ENCODE assay signal across 10 cellular contexts in the genomic region with DNA sequence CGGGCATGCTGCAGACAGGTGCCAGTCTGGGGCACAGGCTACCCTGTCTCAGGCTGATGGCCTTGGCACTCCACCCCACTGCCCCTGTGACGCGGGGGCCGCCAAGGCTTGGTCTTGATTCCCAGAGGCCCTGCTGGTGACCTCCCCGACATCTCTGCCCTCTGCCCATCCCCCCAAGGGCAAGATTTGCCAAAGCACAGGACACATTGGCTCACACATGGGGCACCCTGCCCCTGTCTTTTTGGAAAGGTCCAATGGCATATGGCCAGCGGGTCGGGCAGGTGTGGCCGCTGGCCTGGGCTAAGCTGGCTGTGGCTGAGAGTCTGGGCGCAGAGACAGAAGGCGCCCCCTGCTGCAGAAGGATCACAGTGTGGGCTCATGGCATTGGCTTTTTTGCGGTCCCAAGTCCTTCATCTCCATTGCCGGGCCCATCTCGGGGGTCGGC. TPM values are rescaled to one million over a fixed set of nuclear protein-coding genes. Genes with fewer than 3 reads are reported as not detected.
DNase-seq lines count a peak whose midpoint lies in the region; ATAC-seq, FAIRE-seq and TF ChIP-seq lines count a peak whose summit lies in the region.
"Had no signal": no experiment of that assay in that cellular context is flagged by ENCODE, and none has a peak within 500 bp of the region (broad histone marks: within the 10 kb centered on the region; RNA-seq: fewer than 3 reads in every experiment).

No MANE protein-coding gene starts in this region.

- H3K4me1 ChIP-seq in GM12878 (ENCODE audit: control insufficient read depth, insufficient read depth, low read length) = peaks cover 7% of the 10 kb centered on the region; the same call in 1 of the 2 replicates

- no peak overlapping the region for H3K4me2 ChIP-seq in GM12878 (ENCODE audit: control insufficient read depth, insufficient read depth)
- no peak overlapping the region for H3K4me2 ChIP-seq in neural cell (ENCODE audit: low read length)

- H3K79me2 ChIP-seq in GM12878 (ENCODE audit: control insufficient read depth, insufficient read depth, low read length) (no peaks in the 10 kb centered on the region; the same call in 1 of the 2 replicates), neural cell (replicated peaks; ENCODE audit: insufficient read depth, low read length) (no peaks in the 10 kb centered on the region)

- TF ChIP-seq EP300 in GM12878 (IDR thresholded peaks at IDR 0.05; ENCODE audit: borderline replicate concordance in 1 of 2, control insufficient read depth in 1 of 2, low read depth in 2 of 2, low read length in 2 of 2) (no peak), neural cell (conservative IDR thresholded peaks at IDR 0.05; ENCODE audit: poor library complexity, severe bottlenecking) (no peak)

- H3K4me3 ChIP-seq in GM12878 (no peak overlapping the region), neural cell (ENCODE audit: low read length) (no peak overlapping the region)
- H3K4me3 ChIP-seq: breast epithelium, sigmoid colon had no signal

- ATAC-seq in GM12878 = no peak

- TF ChIP-seq CTCF in GM12878 (IDR thresholded peaks at IDR 0.05 in 2 of 3, conservative IDR thresholded peaks at IDR 0.05 in 1 of 3; ENCODE audit: control insufficient read depth in 2 of 3, extremely low read depth in 1 of 3, insufficient read depth in 1 of 3, low read depth in 3 of 3, low read length in 3 of 3) = peak; percentile 20 to 37 (median 29); a peak in 4 of 6 replicates
- peak; percentile 11 for TF ChIP-seq CTCF in neural cell (IDR thresholded peaks at IDR 0.05; ENCODE audit: poor library complexity, severe bottlenecking)

- H3K9ac ChIP-seq in GM12878 (ENCODE audit: control insufficient read depth, insufficient read depth, low read length) = no peak overlapping the region
- no peak overlapping the region for H3K9ac ChIP-seq in neural cell (ENCODE audit: low read length)

- FAIRE-seq in GM12878 (lab: Jason Lieb, UNC) = no peak
- FAIRE-seq: A204.1 had no signal

- H3K36me3 ChIP-seq in GM12878 (ENCODE audit: control insufficient read depth in 2 of 2, insufficient read depth in 2 of 2, low read length in 1 of 2) (no peaks in the 10 kb centered on the region), neural cell (ENCODE audit: insufficient read depth, low read length) (no peaks in the 10 kb centered on the region)
- H3K36me3 ChIP-seq: breast epithelium had no signal

- no TSS peak for BruUV-seq in GM12878 (replicated peaks; lab: Mats Ljungman, UMichigan)

- no peaks in the 10 kb centered on the region for H3F3A ChIP-seq in neural cell (ENCODE audit: insufficient read depth, low read length, poor library complexity, severe bottlenecking)

- TF ChIP-seq RAD21 in GM12878 (IDR thresholded peaks at IDR 0.05; ENCODE audit: insufficient read depth, low read depth, low read length) (0 out of 2 replicates have a peak, but pooled peaks have one; percentile 27), neural cell (conservative IDR thresholded peaks at IDR 0.05) (no peak)

- POLR2A ChIA-PET in GM12878 (lab: Charles Lee) = no interaction called here

- in situ Hi-C loops in GM12878 (cut with MboI) = no loop called here

- DNase-seq in DMS 273 (lab: John Stamatoyannopoulos, UW; ENCODE audit: unreplicated experiment) (peak; percentile 51), DMS 273 treated with DMSO at 0.1 percent for 48 hours (lab: John Stamatoyannopoulos, UW) (no peak), GM12878 (ENCODE audit: low read depth, low spot score) (no peak), NCI-H187 treated with DMSO at 0.1 percent for 48 hours (lab: John Stamatoyannopoulos, UW) (no peak), GM03348 (ENCODE audit: low spot score) (no peak)
- DNase-seq: NCI-H774, sigmoid colon had no signal

- RAD21 ChIA-PET in GM12878 (lab: Charles Lee; ENCODE audit: unreplicated experiment) = no interaction called here

- no peaks in the 10 kb centered on the region for H4K20me1 ChIP-seq in GM12878 (ENCODE audit: control insufficient read depth, insufficient read depth)
- no peaks in the 10 kb centered on the region for H4K20me1 ChIP-seq in neural cell (ENCODE audit: insufficient read depth)

- intact Hi-C loops in GM12878 (cut with micrococcal nuclease; ENCODE audit: unreplicated experiment) = loop anchor here (5.0 kb wide), 1 partner anchor 48 kb away; the partner anchor contains the start of gene SSU72

- H3K27ac ChIP-seq in GM12878 (ENCODE audit: control insufficient read depth, insufficient read depth) (no peak overlapping the region), neural cell (ENCODE audit: low read length) (no peak overlapping the region)
- H3K27ac ChIP-seq: breast epithelium, sigmoid colon had no signal

- SMC1A ChIA-PET in GM12878 (lab: Charles Lee; ENCODE audit: uncharacterized antibody, unreplicated experiment) = no interaction called here

- H3K27me3 ChIP-seq in GM12878 (replicated peaks in 1 of 2; ENCODE audit: control insufficient read depth in 2 of 2, insufficient read depth in 2 of 2, low read length in 1 of 2) (no peaks in the 10 kb centered on the region; a peak in 1 of 4 replicates), neural cell (ENCODE audit: insufficient read depth, low read depth, low read length) (no peaks in the 10 kb centered on the region)
- H3K27me3 ChIP-seq: breast epithelium, sigmoid colon had no signal

- H3K9me3 ChIP-seq in GM12878 (replicated peaks; ENCODE audit: control insufficient read depth, insufficient read depth, low read length) (no peaks in the 10 kb centered on the region), neural cell (ENCODE audit: low read length) (no peaks in the 10 kb centered on the region)
- H3K9me3 ChIP-seq: breast epithelium, sigmoid colon had no signal

- no peaks in the 10 kb centered on the region for H3K9me2 ChIP-seq in neural cell (ENCODE audit: insufficient read depth, low read length)

- CTCF ChIA-PET in GM12878 (lab: Yijun Ruan, JAX) = no interaction called here

- TF ChIP-seq POLR2A in GM12878 (IDR thresholded peaks at IDR 0.05; ENCODE audit: low read depth, low read length) = no peak

- 76% methylated on average over 14 of the region's 14 CpGs for WGBS in GM12878 (ENCODE audit: insufficient coverage, insufficient replicate concordance, low lambda C conversion rate, missing lambda C conversion rate)

- no peak overlapping the region for H2AFZ ChIP-seq in GM12878 (ENCODE audit: control insufficient read depth, low read depth, low read length)
- no peak overlapping the region for H2AFZ ChIP-seq in neural cell (ENCODE audit: low read depth, low read length)

RNA-seq across cellular contexts. Expression of gene MIB2, which starts 4.6 kb away (rescaled TPM):
- total RNA-seq in GM12878 (2013; cell fraction: nucleolus; rRNA removed) = 80.2 and 99.1 TPM in 2 replicates
- total RNA-seq in GM12878 (2014; rRNA removed) (13.9 and 17.1 TPM in 2 replicates), GM12878 (2014; rRNA removed; fragmentation: Illumina TruSeq; extraction: Trizol) (1.8 and 2.3 TPM in 2 replicates), GM12878 (2021) (25.4 and 26.8 TPM in 2 replicates)
- 7.1 TPM for polyA plus RNA-seq in GM12878 (2011; ENCODE audit: low read depth)
- polyA plus RNA-seq in GM12878 (2011; rRNA removed) (3.2 and 5.5 TPM in 2 replicates), GM12878 (2014; fragmentation: Illumina TruSeq; extraction: Trizol) (0.60 and 0.78 TPM in 2 replicates), GM12878 (2014; fragmentation: Nextera tagmentation; extraction: Ambion mirVana) (under 1 TPM in 1 of 2 experiments, not detected in 1; 0.42 TPM), GM12878 (2014; rRNA removed) (17.4 and 23.0 TPM in 2 replicates), GM12878 (2016; fragmentation: Nextera tagmentation; extraction: Ambion mirVana) (10 to 100 TPM; 10.9 to 15.4 TPM), neural cell (106 and 153 TPM in 2 replicates)
- 9.8 and 20.7 TPM in 2 replicates for polyA plus RNA-seq in GM12878 (2011; cell fraction: cytosol; rRNA removed)
- 125 and 131 TPM in 2 replicates for polyA plus RNA-seq in GM12878 (2011; cell fraction: nucleus; rRNA removed)
- 30.3 and 35.7 TPM in 2 replicates for polyA plus RNA-seq in GM12878 (2012)
- polyA minus RNA-seq in GM12878 (2011; rRNA and poly(A)+ RNA removed) = 7.2 and 11.2 TPM in 2 replicates
- 8.7 and 9.5 TPM in 2 replicates for polyA minus RNA-seq in GM12878 (2011; cell fraction: cytosol; rRNA and poly(A)+ RNA removed)
- 21.6 and 34.3 TPM in 2 replicates for polyA minus RNA-seq in GM12878 (2011; cell fraction: nucleus; rRNA and poly(A)+ RNA removed)
- 73.9 and 82.3 TPM in 2 replicates for polyA minus RNA-seq in neural cell

RNA-seq across cellular contexts. Expression of gene MMP23B, which starts 12.0 kb away (rescaled TPM):
- total RNA-seq in GM12878 (2013; cell fraction: nucleolus; rRNA removed) = 0.90 and 1.4 TPM in 2 replicates
- 0.34 and 0.54 TPM in 2 replicates for total RNA-seq in GM12878 (2014; rRNA removed)
- not detected in 2 replicates for total RNA-seq in GM12878 (2014; rRNA removed; fragmentation: Illumina TruSeq; extraction: Trizol)
- total RNA-seq in GM12878 (2021) = 0.51 and 0.74 TPM in 2 replicates
- not detected for polyA plus RNA-seq in GM12878 (2011; ENCODE audit: low read depth)
- polyA plus RNA-seq in GM12878 (2011; rRNA removed) = 0.33 TPM in 1 of 2 replicates, not detected in the other
- 0.04 and 0.22 TPM in 2 replicates for polyA plus RNA-seq in GM12878 (2011; cell fraction: cytosol; rRNA removed)
- 7.0 and 8.0 TPM in 2 replicates for polyA plus RNA-seq in GM12878 (2011; cell fraction: nucleus; rRNA removed)
- 1.3 and 1.5 TPM in 2 replicates for polyA plus RNA-seq in GM12878 (2012)
- polyA plus RNA-seq in GM12878 (2014; fragmentation: Illumina TruSeq; extraction: Trizol) = not detected in 2 replicates
- not detected for polyA plus RNA-seq in GM12878 (2014; fragmentation: Nextera tagmentation; extraction: Ambion mirVana)
- 0.33 and 0.43 TPM in 2 replicates for polyA plus RNA-seq in GM12878 (2014; rRNA removed)
- under 1 TPM; 0.25 to 0.76 TPM for polyA plus RNA-seq in GM12878 (2016; fragmentation: Nextera tagmentation; extraction: Ambion mirVana)
- 0.31 TPM in 1 of 2 replicates, not detected in the other for polyA minus RNA-seq in GM12878 (2011; rRNA and poly(A)+ RNA removed)
- not detected in 2 replicates for polyA minus RNA-seq in GM12878 (2011; cell fraction: cytosol; rRNA and poly(A)+ RNA removed)
- 2.1 TPM in 1 of 2 replicates, not detected in the other for polyA minus RNA-seq in GM12878 (2011; cell fraction: nucleus; rRNA and poly(A)+ RNA removed)
- 0.98 and 4.3 TPM in 2 replicates for polyA plus RNA-seq in neural cell
- not detected in 2 replicates for polyA minus RNA-seq in neural cell

RNA-seq across cellular contexts. Expression of gene FNDC10, which starts 20.0 kb away (rescaled TPM):
- total RNA-seq in GM12878 (2013; cell fraction: nucleolus; rRNA removed) = 0.46 and 0.59 TPM in 2 replicates
- total RNA-seq in GM12878 (2014; rRNA removed) = 0.22 and 0.23 TPM in 2 replicates
- 0.27 and 0.28 TPM in 2 replicates for total RNA-seq in GM12878 (2014; rRNA removed; fragmentation: Illumina TruSeq; extraction: Trizol)
- total RNA-seq in GM12878 (2021) = 1.0 and 1.3 TPM in 2 replicates
- polyA plus RNA-seq in GM12878 (2011; ENCODE audit: low read depth) = 0.50 TPM
- not detected in 2 replicates for polyA plus RNA-seq in GM12878 (2011; rRNA removed)
- 0.05 TPM in 1 of 2 replicates, not detected in the other for polyA plus RNA-seq in GM12878 (2011; cell fraction: cytosol; rRNA removed)
- polyA plus RNA-seq in GM12878 (2011; cell fraction: nucleus; rRNA removed) = 0.09 TPM in 1 of 2 replicates, not detected in the other
- 1.0 and 1.2 TPM in 2 replicates for polyA plus RNA-seq in GM12878 (2012)
- polyA plus RNA-seq in GM12878 (2014; fragmentation: Illumina TruSeq; extraction: Trizol) = 0.18 TPM in 1 of 2 replicates, not detected in the other
- under 1 TPM in 1 of 2 experiments, not detected in 1; 0.05 TPM for polyA plus RNA-seq in GM12878 (2014; fragmentation: Nextera tagmentation; extraction: Ambion mirVana)
- polyA plus RNA-seq in GM12878 (2014; rRNA removed) = 0.79 and 1.1 TPM in 2 replicates
- polyA plus RNA-seq in GM12878 (2016; fragmentation: Nextera tagmentation; extraction: Ambion mirVana) = not detected
- polyA minus RNA-seq in GM12878 (2011; rRNA and poly(A)+ RNA removed) = 0.10 TPM in 1 of 2 replicates, not detected in the other
- not detected in 2 replicates for polyA minus RNA-seq in GM12878 (2011; cell fraction: cytosol; rRNA and poly(A)+ RNA removed)
- not detected in 2 replicates for polyA minus RNA-seq in GM12878 (2011; cell fraction: nucleus; rRNA and poly(A)+ RNA removed)
- 4.5 and 6.2 TPM in 2 replicates for polyA plus RNA-seq in neural cell
- 6.3 and 8.0 TPM in 2 replicates for polyA minus RNA-seq in neural cell

RNA-seq across cellular contexts. Expression of gene CDK11B, which starts 38.9 kb away (rescaled TPM):
- 4.8 and 6.2 TPM in 2 replicates for total RNA-seq in GM12878 (2013; cell fraction: nucleolus; rRNA removed)
- 15.4 and 17.1 TPM in 2 replicates for total RNA-seq in GM12878 (2014; rRNA removed)
- total RNA-seq in GM12878 (2014; rRNA removed; fragmentation: Illumina TruSeq; extraction: Trizol) = 10.8 and 11.9 TPM in 2 replicates
- total RNA-seq in GM12878 (2021) = 24.0 and 24.2 TPM in 2 replicates
- 12.6 TPM for polyA plus RNA-seq in GM12878 (2011; ENCODE audit: low read depth)
- polyA plus RNA-seq in GM12878 (2011; rRNA removed) = 2.8 and 5.3 TPM in 2 replicates
- 7.7 and 10.3 TPM in 2 replicates for polyA plus RNA-seq in GM12878 (2011; cell fraction: cytosol; rRNA removed)
- 25.6 and 48.4 TPM in 2 replicates for polyA plus RNA-seq in GM12878 (2011; cell fraction: nucleus; rRNA removed)
- 20.1 and 22.9 TPM in 2 replicates for polyA plus RNA-seq in GM12878 (2012)
- polyA plus RNA-seq in GM12878 (2014; fragmentation: Illumina TruSeq; extraction: Trizol) = 30.9 and 43.8 TPM in 2 replicates
- 1 to 10 TPM; 3.2 to 6.9 TPM for polyA plus RNA-seq in GM12878 (2014; fragmentation: Nextera tagmentation; extraction: Ambion mirVana)
- 19.4 and 23.2 TPM in 2 replicates for polyA plus RNA-seq in GM12878 (2014; rRNA removed)
- polyA plus RNA-seq in GM12878 (2016; fragmentation: Nextera tagmentation; extraction: Ambion mirVana) = 10 to 100 TPM; 18.9 to 22.4 TPM
- 2.2 and 3.0 TPM in 2 replicates for polyA minus RNA-seq in GM12878 (2011; rRNA and poly(A)+ RNA removed)
- polyA minus RNA-seq in GM12878 (2011; cell fraction: cytosol; rRNA and poly(A)+ RNA removed) = 3.4 and 3.7 TPM in 2 replicates
- 2.4 and 3.8 TPM in 2 replicates for polyA minus RNA-seq in GM12878 (2011; cell fraction: nucleus; rRNA and poly(A)+ RNA removed)
- polyA plus RNA-seq in neural cell = 9.6 and 13.7 TPM in 2 replicates
- 9.5 and 11.6 TPM in 2 replicates for polyA minus RNA-seq in neural cell

RNA-seq across cellular contexts. Expression of gene SSU72, which starts 45.3 kb away (rescaled TPM):
- total RNA-seq in GM12878 (2013; cell fraction: nucleolus; rRNA removed) = 51.4 and 55.8 TPM in 2 replicates
- total RNA-seq in GM12878 (2014; rRNA removed) (61.6 and 67.8 TPM in 2 replicates), GM12878 (2014; rRNA removed; fragmentation: Illumina TruSeq; extraction: Trizol) (38.1 and 42.5 TPM in 2 replicates), GM12878 (2021) (92.6 and 97.4 TPM in 2 replicates)
- 38.3 TPM for polyA plus RNA-seq in GM12878 (2011; ENCODE audit: low read depth)
- polyA plus RNA-seq in GM12878 (2011; rRNA removed) (46.7 and 53.3 TPM in 2 replicates), GM12878 (2014; fragmentation: Illumina TruSeq; extraction: Trizol) (66.7 and 84.0 TPM in 2 replicates), GM12878 (2014; fragmentation: Nextera tagmentation; extraction: Ambion mirVana) (10 to 100 TPM; 28.6 to 60.5 TPM), GM12878 (2014; rRNA removed) (110 and 117 TPM in 2 replicates), GM12878 (2016; fragmentation: Nextera tagmentation; extraction: Ambion mirVana) (100 to 1,000 TPM in 1 of 2 experiments, 10 to 100 TPM in 1; 67.5 to 172 TPM), neural cell (56.2 and 66.3 TPM in 2 replicates)
- polyA plus RNA-seq in GM12878 (2011; cell fraction: cytosol; rRNA removed) = 59.7 and 66.8 TPM in 2 replicates
- polyA plus RNA-seq in GM12878 (2011; cell fraction: nucleus; rRNA removed) = 63.3 and 72.6 TPM in 2 replicates
- polyA plus RNA-seq in GM12878 (2012) = 73.2 and 74.8 TPM in 2 replicates
- 32.8 and 47.5 TPM in 2 replicates for polyA minus RNA-seq in GM12878 (2011; rRNA and poly(A)+ RNA removed)
- polyA minus RNA-seq in GM12878 (2011; cell fraction: cytosol; rRNA and poly(A)+ RNA removed) = 24.9 and 28.1 TPM in 2 replicates
- 19.0 and 37.2 TPM in 2 replicates for polyA minus RNA-seq in GM12878 (2011; cell fraction: nucleus; rRNA and poly(A)+ RNA removed)
- 46.0 and 47.7 TPM in 2 replicates for polyA minus RNA-seq in neural cell
